ENCODE assay signal across 12 cellular contexts in genomic region chr7:20083781-20084180, GRCh38.
DNase-seq lines count a peak whose midpoint lies in the region; ATAC-seq, FAIRE-seq and TF ChIP-seq lines count a peak whose summit lies in the region.
"Had no signal": no experiment of that assay in that cellular context is flagged by ENCODE, and none has a peak within 500 bp of the region (broad histone marks: within the 10 kb centered on the region; RNA-seq: fewer than 3 reads in every experiment).

No MANE protein-coding gene starts in this region.

- no peak overlapping the region for H3K9ac ChIP-seq in smooth muscle cell (ENCODE audit: low read depth)
- H3K9ac ChIP-seq in Karpas-422 (ENCODE audit: low read length), result no peak overlapping the region

- H3K4me1 ChIP-seq in smooth muscle cell (ENCODE audit: low read depth) (no peaks in the 10 kb centered on the region), Karpas-422 (ENCODE audit: low read length) (peaks cover 16% of the 10 kb centered on the region)
- H3K4me1 ChIP-seq: heart right ventricle had no signal

- no peaks in the 10 kb centered on the region for H3K36me3 ChIP-seq in bronchial epithelial cell (ENCODE audit: control insufficient read depth, insufficient read depth, low read length)
- no peaks in the 10 kb centered on the region for H3K36me3 ChIP-seq in smooth muscle cell (ENCODE audit: low read depth)
- H3K36me3 ChIP-seq in Karpas-422 (ENCODE audit: insufficient read depth, low read length), result no peaks in the 10 kb centered on the region
- H3K36me3 ChIP-seq: heart right ventricle had no signal

- WGBS in smooth muscle cell (ENCODE audit: low lambda C conversion rate), result 6% methylated on average over 1 of the region's 1 CpG

- H3K27ac ChIP-seq in smooth muscle cell (ENCODE audit: low read depth) (peak overlapping the region; percentile 18), Karpas-422 (ENCODE audit: low read length) (no peak overlapping the region)
- H3K27ac ChIP-seq: 22Rv1, heart right ventricle had no signal

- no peaks in the 10 kb centered on the region for H3K9me2 ChIP-seq in Karpas-422 (replicated peaks; ENCODE audit: insufficient read depth, low read length)

- FAIRE-seq in bronchial epithelial cell (lab: Jason Lieb, UNC), result peak; percentile 88

- no peak for ATAC-seq in GM18517 (IDR thresholded peaks at IDR 0.05; ENCODE audit: unreplicated experiment)
- no peak for ATAC-seq in HG02678 (IDR thresholded peaks at IDR 0.05; ENCODE audit: unreplicated experiment)
- ATAC-seq: heart right ventricle had no signal

- H3F3A ChIP-seq in smooth muscle cell (ENCODE audit: low read depth), result no peaks in the 10 kb centered on the region

- H4K20me1 ChIP-seq in smooth muscle cell (ENCODE audit: low read depth), result no peaks in the 10 kb centered on the region
- no peaks in the 10 kb centered on the region for H4K20me1 ChIP-seq in Karpas-422 (ENCODE audit: insufficient read depth, low read depth, low read length)

- H3K4me2 ChIP-seq in smooth muscle cell, result no peak overlapping the region
- H3K4me2 ChIP-seq in Karpas-422 (ENCODE audit: low read depth, low read length, poor library complexity, severe bottlenecking), result no peak overlapping the region

- no peak overlapping the region for H3K4me3 ChIP-seq in bronchial epithelial cell (ENCODE audit: low read depth, low read length)
- no peak overlapping the region for H3K4me3 ChIP-seq in smooth muscle cell
- H3K4me3 ChIP-seq in Karpas-422 (ENCODE audit: low read length), result no peak overlapping the region
- H3K4me3 ChIP-seq: heart right ventricle had no signal

- H3K79me2 ChIP-seq in smooth muscle cell (ENCODE audit: low read depth), result no peaks in the 10 kb centered on the region
- H3K79me2 ChIP-seq in Karpas-422 (ENCODE audit: low read length), result no peaks in the 10 kb centered on the region

- no peak overlapping the region for H2AFZ ChIP-seq in smooth muscle cell (ENCODE audit: low read depth)
- no peak overlapping the region for H2AFZ ChIP-seq in Karpas-422 (ENCODE audit: low read length)

- H3K27me3 ChIP-seq in bronchial epithelial cell (ENCODE audit: control insufficient read depth, insufficient read depth, low read length), result no peaks in the 10 kb centered on the region
- H3K27me3 ChIP-seq in smooth muscle cell (ENCODE audit: low read depth), result no peaks in the 10 kb centered on the region
- H3K27me3 ChIP-seq in Karpas-422 (ENCODE audit: low read length), result no peaks in the 10 kb centered on the region

- no peak for TF ChIP-seq CTCF in bronchial epithelial cell (IDR thresholded peaks at IDR 0.05; ENCODE audit: insufficient read depth, low read length, severe bottlenecking)
- no peak for TF ChIP-seq CTCF in smooth muscle cell (IDR thresholded peaks at IDR 0.05; ENCODE audit: borderline replicate concordance, insufficient read depth, poor library complexity, severe bottlenecking)

- no peaks in the 10 kb centered on the region for H3K9me3 ChIP-seq in smooth muscle cell (replicated peaks; ENCODE audit: low read depth)
- H3K9me3 ChIP-seq in Karpas-422 (ENCODE audit: low read length), result no peaks in the 10 kb centered on the region
- H3K9me3 ChIP-seq: heart right ventricle had no signal

- DNase-seq in NK-92 treated with Interleukin-12 subunit alpha and Interleukin-12 subunit beta, amount 100 ng/mL, for 24 hours (lab: John Stamatoyannopoulos, UW), result peak; percentile 2
- no peak for DNase-seq in NK-92 (lab: John Stamatoyannopoulos, UW; ENCODE audit: unreplicated experiment)
- peak; percentile 68 for DNase-seq in LHCN-M2 (ENCODE audit: low read depth)
- peak; percentile 89 for DNase-seq in bronchial epithelial cell (ENCODE audit: low read depth)
- DNase-seq in smooth muscle cell (lab: John Stamatoyannopoulos, UW; ENCODE audit: unreplicated experiment), result no peak
- DNase-seq in Karpas-422, result no peak
- DNase-seq: activated naive CD4-positive, alpha-beta T cell treated with Interleukin-2 at 50 U/mL for 16 hours; heart right ventricle; NCI-H187 treated with DMSO at 0.1 percent for 48 hours had no signal

Comparison
In these comparisons a context has a peak if more than half of its experiments do, and no peak if none do; other contexts are left out.
1. DNase-seq: peak in NK-92 treated with Interleukin-12 subunit alpha and Interleukin-12 subunit beta, amount 100 ng/mL, for 24 hours (single experiment), LHCN-M2 (single experiment) and bronchial epithelial cell (single experiment); none in NK-92 (single experiment), smooth muscle cell (single experiment) and Karpas-422 (single experiment).